In the genomic region with DNA sequence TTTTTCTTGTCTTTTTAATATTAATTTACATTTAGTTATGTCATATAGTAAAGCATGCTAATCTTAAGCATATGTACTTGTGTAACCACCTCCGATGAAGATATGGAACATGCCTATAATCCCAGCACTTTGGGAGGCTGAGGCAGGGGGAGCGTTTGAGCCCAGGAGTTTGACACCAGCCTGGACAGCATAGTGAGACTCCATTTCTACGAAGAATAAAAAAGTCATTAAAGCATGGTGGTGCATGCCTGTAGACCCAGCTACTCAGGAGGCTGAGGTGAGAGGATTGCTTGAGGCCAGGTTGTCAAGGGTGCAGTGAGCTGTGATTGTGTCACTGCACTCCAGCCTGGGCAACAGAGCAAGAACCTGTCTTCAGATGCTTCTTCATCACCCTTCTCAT, we compare ENCODE assay signal across 8 cellular contexts.
"Had no signal": no experiment of that assay in that cellular context is flagged by ENCODE, and none has a peak within 500 bp of the region (broad histone marks: within the 10 kb centered on the region; RNA-seq: fewer than 3 reads in every experiment).

No MANE protein-coding gene starts in this region.

- H3K4me3 ChIP-seq: GM12878 had no signal

- DNase-seq: GDM1, GF-D8 had no signal

- FAIRE-seq: G401.6, GM12891, GM12892, GM18507, GM19239 had no signal

- ATAC-seq: GM12878 had no signal
